ENCODE assay signal across 27 cellular contexts in the genomic region with DNA sequence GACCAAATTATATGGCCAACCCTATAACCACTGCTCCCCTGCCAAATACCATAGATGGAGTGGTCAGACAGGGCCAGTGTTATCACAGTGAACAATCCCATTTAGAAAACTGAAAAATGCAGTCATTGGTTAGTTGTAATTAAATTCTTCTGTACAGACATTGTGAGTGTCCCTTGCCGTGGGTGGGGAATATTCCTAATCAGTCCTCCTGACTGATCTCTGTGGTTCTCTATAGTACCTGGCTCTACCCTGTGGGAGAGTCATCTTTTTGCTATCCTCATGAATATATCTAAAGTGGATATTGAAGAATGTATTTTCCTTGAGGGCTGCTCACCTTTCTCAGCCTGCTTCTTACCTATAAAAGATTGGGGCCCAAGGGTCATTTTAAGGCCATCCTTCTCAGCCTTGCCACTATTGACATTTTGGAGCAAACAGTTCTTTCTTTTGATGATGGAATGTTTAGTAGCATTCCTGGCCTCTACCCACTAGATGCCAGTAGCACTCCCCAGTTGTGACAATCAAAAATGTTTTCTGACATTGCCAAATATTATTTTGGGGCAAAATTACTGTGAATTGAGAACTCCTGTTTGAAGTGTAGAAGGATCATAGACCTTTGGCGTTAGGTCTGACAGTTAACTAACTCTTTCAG.
DNase-seq lines count a peak whose midpoint lies in the region; ATAC-seq, FAIRE-seq and TF ChIP-seq lines count a peak whose summit lies in the region.
"Had no signal": no experiment of that assay in that cellular context is flagged by ENCODE, and none has a peak within 500 bp of the region (broad histone marks: within the 10 kb centered on the region; RNA-seq: fewer than 3 reads in every experiment).

No MANE protein-coding gene starts in this region.

- no peak overlapping the region for H3K27ac ChIP-seq in astrocyte (ENCODE audit: low read depth, low read length)
- H3K27ac ChIP-seq in left lung, result no peak overlapping the region
- H3K27ac ChIP-seq: HL-60, left ventricle myocardium inferior, SK-N-MC, testis had no signal

- CTCF ChIA-PET in activated CD8-positive, alpha-beta T cell treated with anti-CD3 and anti-CD28 coated beads, Interleukin-2, amount 10 ng/mL, durations not matched to agents 7 days and 5 days (lab: Charles Lee), result interaction anchor here (0.9 kb wide), 1 partner anchor 19 kb away, joined by 3 read pairs; no protein-coding TSS in a partner anchor

- H3K27me3 Mint-ChIP-seq in HFFc6 (ENCODE audit: insufficient read depth), result no peaks in the 10 kb centered on the region
- no peaks in the 10 kb centered on the region for H3K27me3 Mint-ChIP-seq in astrocyte (ENCODE audit: low read depth, unreplicated experiment)
- H3K27me3 Mint-ChIP-seq in type B pancreatic cell, result no peaks in the 10 kb centered on the region
- no peaks in the 10 kb centered on the region for H3K27me3 Mint-ChIP-seq in activated CD8-positive, alpha-beta T cell treated with anti-CD3 and anti-CD28 coated beads, Interleukin-2, amount 10 ng/mL, durations not matched to agents 7 days and 5 days (ENCODE audit: low read depth)
- H3K27me3 Mint-ChIP-seq: activated B cell treated with CpG ODN at 0.5 μM for 24 hours; activated CD8-positive, alpha-beta T cell treated with anti-CD3 and anti-CD28 coated beads for 36 hours; dendritic cell treated with granulocyte-macrophage colony-stimulating factor and Interleukin-4, amounts not matched to agents 40 ng/mL and 50 ng/mL, for 4 days; stimulated activated naive B cell treated with anti-CD40 and anti-IgM and Interleukin-4, amounts not matched to agents 10 μg/mL and 1 μg/mL and 100 μg/mL, for 72 hours had no signal

- ATAC-seq in left lung, result peak; percentile 72
- ATAC-seq in activated CD8-positive, alpha-beta T cell treated with anti-CD3 and anti-CD28 coated beads, Interleukin-2, amount 10 ng/mL, durations not matched to agents 7 days and 5 days, result no peak
- ATAC-seq: activated CD8-positive, alpha-beta T cell treated with anti-CD3 and anti-CD28 coated beads for 36 hours; heart right ventricle; stimulated activated naive B cell treated with anti-CD40 and anti-IgM and Interleukin-4, amounts not matched to agents 10 μg/mL and 1 μg/mL and 100 μg/mL, for 72 hours had no signal

- H3K4me3 Mint-ChIP-seq in HFFc6, result peak overlapping the region; percentile 22; the same call in 1 of the 2 replicates
- H3K4me3 Mint-ChIP-seq in astrocyte (ENCODE audit: unreplicated experiment), result no peak overlapping the region
- no peak overlapping the region for H3K4me3 Mint-ChIP-seq in type B pancreatic cell
- H3K4me3 Mint-ChIP-seq in activated CD8-positive, alpha-beta T cell treated with anti-CD3 and anti-CD28 coated beads, Interleukin-2, amount 10 ng/mL, durations not matched to agents 7 days and 5 days, result no peak overlapping the region
- H3K4me3 Mint-ChIP-seq: activated B cell treated with CpG ODN at 0.5 μM for 24 hours; activated CD8-positive, alpha-beta T cell treated with anti-CD3 and anti-CD28 coated beads for 36 hours; dendritic cell treated with granulocyte-macrophage colony-stimulating factor and Interleukin-4, amounts not matched to agents 40 ng/mL and 50 ng/mL, for 4 days; nephron progenitor cell; stimulated activated naive B cell treated with anti-CD40 and anti-IgM and Interleukin-4, amounts not matched to agents 10 μg/mL and 1 μg/mL and 100 μg/mL, for 72 hours; T-helper 2 cell treated with Interferon-gamma antibody and Interleukin-4, amounts not matched to agents 5 μg/mL and 100 μg/mL, for 36 hours had no signal

- H3K27ac Mint-ChIP-seq in HFFc6, result peak overlapping the region; percentile 70
- no peak overlapping the region for H3K27ac Mint-ChIP-seq in astrocyte (ENCODE audit: unreplicated experiment)
- H3K27ac Mint-ChIP-seq in type B pancreatic cell, result peak overlapping the region; percentile 65
- no peak overlapping the region for H3K27ac Mint-ChIP-seq in activated CD8-positive, alpha-beta T cell treated with anti-CD3 and anti-CD28 coated beads, Interleukin-2, amount 10 ng/mL, durations not matched to agents 7 days and 5 days
- H3K27ac Mint-ChIP-seq: activated B cell treated with CpG ODN at 0.5 μM for 24 hours; activated CD8-positive, alpha-beta T cell treated with anti-CD3 and anti-CD28 coated beads for 36 hours; dendritic cell treated with granulocyte-macrophage colony-stimulating factor and Interleukin-4, amounts not matched to agents 40 ng/mL and 50 ng/mL, for 4 days; stimulated activated naive B cell treated with anti-CD40 and anti-IgM and Interleukin-4, amounts not matched to agents 10 μg/mL and 1 μg/mL and 100 μg/mL, for 72 hours; T-helper 2 cell treated with Interferon-gamma antibody and Interleukin-4, amounts not matched to agents 5 μg/mL and 100 μg/mL, for 36 hours had no signal

- H3K27me3 ChIP-seq in astrocyte (ENCODE audit: insufficient read depth, low read length), result no peaks in the 10 kb centered on the region
- no peaks in the 10 kb centered on the region for H3K27me3 ChIP-seq in left lung
- H3K27me3 ChIP-seq: heart right ventricle, MG63, testis had no signal

- no peak overlapping the region for H3K4me3 ChIP-seq in astrocyte (ENCODE audit: insufficient read depth, low read depth, low read length)
- no peak overlapping the region for H3K4me3 ChIP-seq in left lung
- H3K4me3 ChIP-seq: HAP-1, heart right ventricle, left ventricle myocardium inferior, MG63, SK-N-MC, testis had no signal

- DNase-seq in HFFc6 (no peak), astrocyte (ENCODE audit: low read depth) (peak; percentile 42), left lung (no peak), type B pancreatic cell (ENCODE audit: extremely low spot score, unreplicated experiment) (no peak), GOT3 (lab: John Stamatoyannopoulos, UW) (no peak), COLO668 (lab: John Stamatoyannopoulos, UW; ENCODE audit: unreplicated experiment) (no peak)
- DNase-seq in activated CD8-positive, alpha-beta T cell treated with anti-CD3 and anti-CD28 coated beads, Interleukin-2, amount 10 ng/mL, durations not matched to agents 7 days and 5 days, result no peak
- DNase-seq: activated B cell treated with CpG ODN at 0.5 μM for 24 hours; activated CD8-positive, alpha-beta T cell treated with anti-CD3 and anti-CD28 coated beads for 36 hours; activated naive CD4-positive, alpha-beta T cell; activated T-cell treated with anti-CD3 and anti-CD28 coated beads, Interleukin-2, amount 50 U/mL, for 1 hour; COR-L47; heart right ventricle; left ventricle myocardium inferior; MG63; NCI-H1436; NCI-H510A; nephron progenitor cell; posterior cingulate gyrus; small intestine; stimulated activated naive B cell treated with anti-CD40 and anti-IgM and Interleukin-4, amounts not matched to agents 10 μg/mL and 1 μg/mL and 100 μg/mL, for 72 hours; testis had no signal

- FAIRE-seq in astrocyte (lab: Jason Lieb, UNC), result no peak
- FAIRE-seq: small intestine had no signal

- peaks cover 15% of the 10 kb centered on the region for H3K9me3 Mint-ChIP-seq in HFFc6
- no peaks in the 10 kb centered on the region for H3K9me3 Mint-ChIP-seq in astrocyte (ENCODE audit: unreplicated experiment)
- H3K9me3 Mint-ChIP-seq in type B pancreatic cell, result peaks cover 13% of the 10 kb centered on the region
- H3K9me3 Mint-ChIP-seq in activated CD8-positive, alpha-beta T cell treated with anti-CD3 and anti-CD28 coated beads, Interleukin-2, amount 10 ng/mL, durations not matched to agents 7 days and 5 days (ENCODE audit: insufficient read depth), result peaks cover 11% of the 10 kb centered on the region

- peaks cover 6% of the 10 kb centered on the region for H3K9me3 ChIP-seq in astrocyte (ENCODE audit: insufficient read depth, low read depth, low read length)
- H3K9me3 ChIP-seq in left lung, result peaks cover 0 to 11% of the 10 kb centered on the region in 2 donors
- H3K9me3 ChIP-seq: HAP-1, testis had no signal

- H3K79me2 ChIP-seq in astrocyte (ENCODE audit: insufficient read depth, low read length), result peaks cover 3% of the 10 kb centered on the region

- H3K4me1 ChIP-seq in astrocyte (ENCODE audit: insufficient read depth, low read length) (no peaks in the 10 kb centered on the region), left lung (no peaks in the 10 kb centered on the region)
- H3K4me1 ChIP-seq: testis had no signal

- TF ChIP-seq CTCF in HFFc6 (IDR thresholded peaks at IDR 0.05) (peak; percentile 22; the same call in 1 of the 2 replicates), astrocyte (IDR thresholded peaks at IDR 0.05; ENCODE audit: insufficient read depth, low read depth, low read length) (no peak), left lung (IDR thresholded peaks at IDR 0.05) (no peak), type B pancreatic cell (conservative IDR thresholded peaks at IDR 0.05) (no peak)

- POLR2A ChIA-PET in activated CD8-positive, alpha-beta T cell treated with anti-CD3 and anti-CD28 coated beads, Interleukin-2, amount 10 ng/mL, durations not matched to agents 7 days and 5 days (lab: Charles Lee), result no interaction called here

- H3K4me1 Mint-ChIP-seq in HFFc6 (ENCODE audit: low read depth), result peaks cover 75% of the 10 kb centered on the region
- H3K4me1 Mint-ChIP-seq in astrocyte (ENCODE audit: low read depth, unreplicated experiment), result peaks cover 9% of the 10 kb centered on the region
- H3K4me1 Mint-ChIP-seq in type B pancreatic cell (ENCODE audit: unreplicated experiment), result peaks cover 12% of the 10 kb centered on the region
- H3K4me1 Mint-ChIP-seq in activated CD8-positive, alpha-beta T cell treated with anti-CD3 and anti-CD28 coated beads, Interleukin-2, amount 10 ng/mL, durations not matched to agents 7 days and 5 days (ENCODE audit: low read depth), result peaks cover 9% of the 10 kb centered on the region
- H3K4me1 Mint-ChIP-seq: activated B cell treated with CpG ODN at 0.5 μM for 24 hours; nephron progenitor cell; stimulated activated naive B cell treated with anti-CD40 and anti-IgM and Interleukin-4, amounts not matched to agents 10 μg/mL and 1 μg/mL and 100 μg/mL, for 72 hours had no signal

- intact Hi-C loops in left lung (cut with DNase I), result no loop called here

- no peak overlapping the region for H2AFZ ChIP-seq in astrocyte (ENCODE audit: low read depth, low read length)

- H3K36me3 Mint-ChIP-seq in HFFc6 (ENCODE audit: low read depth) (peaks cover 43% of the 10 kb centered on the region), astrocyte (ENCODE audit: low read depth, unreplicated experiment) (peaks cover 8% of the 10 kb centered on the region), type B pancreatic cell (peaks cover 35% of the 10 kb centered on the region)
- H3K36me3 Mint-ChIP-seq in activated CD8-positive, alpha-beta T cell treated with anti-CD3 and anti-CD28 coated beads, Interleukin-2, amount 10 ng/mL, durations not matched to agents 7 days and 5 days (ENCODE audit: low read depth), result peaks cover 16% of the 10 kb centered on the region

- H3K36me3 ChIP-seq in astrocyte (ENCODE audit: insufficient read depth, low read length) (peaks cover 10% of the 10 kb centered on the region), left lung (peaks cover 0 to 14% of the 10 kb centered on the region in 2 donors)
- H3K36me3 ChIP-seq: HAP-1 had no signal

- no peak overlapping the region for H3K9ac ChIP-seq in astrocyte (ENCODE audit: low read length)

- H3K4me2 ChIP-seq in astrocyte (ENCODE audit: low read length), result no peak overlapping the region

- H4K20me1 ChIP-seq in astrocyte (ENCODE audit: insufficient read depth, low read length), result peaks cover 15% of the 10 kb centered on the region

Comparison
In these comparisons a context has a peak if more than half of its experiments do, and no peak if none do; other contexts are left out.
1. H3K27ac Mint-ChIP-seq: peak in HFFc6 (single experiment) and type B pancreatic cell (single experiment); none in astrocyte (single experiment) and activated CD8-positive, alpha-beta T cell treated with anti-CD3 and anti-CD28 coated beads, Interleukin-2, amount 10 ng/mL, durations not matched to agents 7 days and 5 days (single experiment).